Comparison of ENCODE assay signal across 10 cellular contexts in genomic region chr10:31581741-31582323, GRCh38.
DNase-seq lines count a peak whose midpoint lies in the region; ATAC-seq and TF ChIP-seq lines count a peak whose summit lies in the region.
"Had no signal": no experiment of that assay in that cellular context is flagged by ENCODE, and none has a peak within 500 bp of the region (broad histone marks: within the 10 kb centered on the region; RNA-seq: fewer than 3 reads in every experiment).

No MANE protein-coding gene starts in this region.

- H3K27ac ChIP-seq in right lobe of liver = no peak overlapping the region
- peak overlapping the region in 1 of 2 donors; percentile 69 for H3K27ac ChIP-seq in coronary artery
- H3K27ac ChIP-seq: VCaP had no signal

- ATAC-seq in GM21390 (IDR thresholded peaks at IDR 0.05; ENCODE audit: unreplicated experiment) (peak; percentile 73), right lobe of liver (peak; percentile 29 to 64 (median 48)), natural killer cell (no peak)
- ATAC-seq: naive thymus-derived CD8-positive, alpha-beta T cell had no signal

- H3K4me1 ChIP-seq in right lobe of liver = no peaks in the 10 kb centered on the region

- H3K4me3 ChIP-seq in GM12864 (ENCODE audit: low read depth, low read length) = no peak overlapping the region
- no peak overlapping the region for H3K4me3 ChIP-seq in right lobe of liver
- no peak overlapping the region for H3K4me3 ChIP-seq in coronary artery

- H3K4me1 Mint-ChIP-seq in natural killer cell = peaks cover 4 to 6% of the 10 kb centered on the region in 2 donors

- peaks cover 7 to 9% of the 10 kb centered on the region in 2 donors for H3K27me3 Mint-ChIP-seq in natural killer cell (ENCODE audit: low read depth in 2 of 2)

- H3K27ac Mint-ChIP-seq in natural killer cell = no peak overlapping the region
- H3K27ac Mint-ChIP-seq: naive thymus-derived CD8-positive, alpha-beta T cell had no signal

- intact Hi-C loops in right lobe of liver (cut with DNase I) (no loop called here), natural killer cell (cut with micrococcal nuclease) (no loop called here)

- WGBS in right lobe of liver (ENCODE audit: insufficient coverage, low coverage, low lambda C conversion rate, missing lambda C conversion rate) = 56% methylated on average over 8 of the region's 9 CpGs

- H3K4me3 Mint-ChIP-seq in natural killer cell = no peak overlapping the region
- H3K4me3 Mint-ChIP-seq: naive thymus-derived CD8-positive, alpha-beta T cell had no signal

- H3K36me3 Mint-ChIP-seq in natural killer cell = no peaks in the 10 kb centered on the region

- in situ Hi-C loops in KBM-7 (cut with MboI; ENCODE audit: low pct_unique_long_range_greater_than_20kb, low sequenced_read_pairs) = no loop called here

- DNase-seq in GM12864 (ENCODE audit: low read depth) (peak; percentile 49), KBM-7 (peak; percentile 76), right lobe of liver (no peak), natural killer cell (no peak), coronary artery (ENCODE audit: low spot score) (no peak), foreskin melanocyte (no peak)
- no peak for DNase-seq in activated CD8-positive, alpha-beta memory T cell treated with anti-CD3 and anti-CD28 coated beads, Interleukin-2, amount 50 U/mL, for 48 hours
- DNase-seq: naive thymus-derived CD8-positive, alpha-beta T cell had no signal

- no peaks in the 10 kb centered on the region for H3K27me3 ChIP-seq in right lobe of liver

- H3K9me3 ChIP-seq in right lobe of liver = no peaks in the 10 kb centered on the region

- H3K9me3 Mint-ChIP-seq in natural killer cell = no peaks in the 10 kb centered on the region

- no peak for TF ChIP-seq POLR2A in right lobe of liver (IDR thresholded peaks at IDR 0.05)

- no peak for TF ChIP-seq CTCF in GM12864 (IDR thresholded peaks at IDR 0.05; ENCODE audit: low read depth, low read length, missing control alignments)
- no peak for TF ChIP-seq CTCF in right lobe of liver (IDR thresholded peaks at IDR 0.05)
- TF ChIP-seq CTCF in natural killer cell (IDR thresholded peaks at IDR 0.05) = no peak
- no peak for TF ChIP-seq CTCF in coronary artery (IDR thresholded peaks at IDR 0.05)

- no peaks in the 10 kb centered on the region for H3K36me3 ChIP-seq in right lobe of liver

Comparison
In these comparisons a context has a peak if more than half of its experiments do, and no peak if none do; other contexts are left out.
1. DNase-seq: peak in GM12864 (single experiment) and KBM-7 (single experiment); none in right lobe of liver (0 of 3), natural killer cell (single experiment), activated CD8-positive, alpha-beta memory T cell treated with anti-CD3 and anti-CD28 coated beads, Interleukin-2, amount 50 U/mL, for 48 hours (single experiment), coronary artery (single experiment) and foreskin melanocyte (single experiment).
2. ATAC-seq: peak in GM21390 (single experiment) and right lobe of liver (4 of 4); none in natural killer cell (0 of 3).